8 cellular contexts compared by ENCODE assay signal in genomic region chr17:74780443-74781238, GRCh38. TPM values are rescaled to one million over a fixed set of nuclear protein-coding genes. Genes with fewer than 3 reads are reported as not detected.
DNase-seq lines count a peak whose midpoint lies in the region; ATAC-seq and TF ChIP-seq lines count a peak whose summit lies in the region.

No MANE protein-coding gene starts in this region.

- H3K9me3 Mint-ChIP-seq in chondrocyte (ENCODE audit: low read depth) (no peaks in the 10 kb centered on the region), neural progenitor cell (no peaks in the 10 kb centered on the region)

- peaks cover 0 to 34% (median 6%) of the 10 kb centered on the region in 9 donors for H3K36me3 ChIP-seq in heart left ventricle
- no peaks in the 10 kb centered on the region for H3K36me3 ChIP-seq in neural progenitor cell

- H3K4me3 ChIP-seq in heart left ventricle (no peak overlapping the region), neural progenitor cell (no peak overlapping the region)

- ATAC-seq in heart left ventricle (no peak), left cardiac atrium (no peak), HG03135 (IDR thresholded peaks at IDR 0.05; ENCODE audit: unreplicated experiment) (no peak), HG03108 (IDR thresholded peaks at IDR 0.05; ENCODE audit: unreplicated experiment) (no peak)

- H3K9me3 ChIP-seq in heart left ventricle (no peaks in the 10 kb centered on the region), neural progenitor cell (ENCODE audit: low read depth) (no peaks in the 10 kb centered on the region)

- no peak overlapping the region for H3K4me3 Mint-ChIP-seq in chondrocyte (ENCODE audit: unreplicated experiment)
- H3K4me3 Mint-ChIP-seq in neural progenitor cell: no peak overlapping the region

- H4K20me1 ChIP-seq in neural progenitor cell (ENCODE audit: low read depth): peaks cover 9% of the 10 kb centered on the region

- H3K9ac ChIP-seq in neural progenitor cell: no peak overlapping the region

- intact Hi-C loops in heart left ventricle (cut with DNase I): loop anchor here in 2 of 10 donors (5.0 to 10.0 kb wide), 3 partner anchors 33 to 56 kb away; partner anchors contain the start of gene NHERF1 (in 1 of the 2)
- intact Hi-C loops in left cardiac atrium (cut with DNase I): no loop called here

- H3K36me3 Mint-ChIP-seq in chondrocyte (ENCODE audit: low read depth) (peaks cover 11% of the 10 kb centered on the region), neural progenitor cell (peaks cover 5% of the 10 kb centered on the region)

- peaks cover 12% of the 10 kb centered on the region for H3F3A ChIP-seq in neural progenitor cell (ENCODE audit: low read depth)

- H3K4me1 ChIP-seq in heart left ventricle: peaks cover 0 to 48% (median 9%) of the 10 kb centered on the region in 12 donors
- H3K4me1 ChIP-seq in neural progenitor cell: peaks cover 6% of the 10 kb centered on the region

- H3K27ac ChIP-seq in heart left ventricle (peak overlapping the region in 2 of 12 donors; percentile 13 to 92), neural progenitor cell (no peak overlapping the region)

- no peak for TF ChIP-seq POLR2A in heart left ventricle (IDR thresholded peaks at IDR 0.05)

- H2AFZ ChIP-seq in neural progenitor cell (replicated peaks): no peak overlapping the region

- no peak for DNase-seq in heart left ventricle
- no peak for DNase-seq in left cardiac atrium
- DNase-seq in NOMO-1 (lab: John Stamatoyannopoulos, UW; ENCODE audit: unreplicated experiment in 2 of 2): peak; percentile 43 to 55
- DNase-seq in chondrocyte (ENCODE audit: low spot score): no peak
- DNase-seq in neural progenitor cell (ENCODE audit: low spot score): peak; percentile 74
- no peak for DNase-seq in stimulated activated naive CD4-positive, alpha-beta T cell treated with Interleukin-2 at 50 U/mL for 16 hours (lab: John Stamatoyannopoulos, UW)

- H3K27ac Mint-ChIP-seq in chondrocyte (ENCODE audit: unreplicated experiment) (no peak overlapping the region), neural progenitor cell (no peak overlapping the region)

- H3K27me3 Mint-ChIP-seq in chondrocyte (ENCODE audit: low read depth) (no peaks in the 10 kb centered on the region), neural progenitor cell (ENCODE audit: insufficient read depth, low read depth) (peaks cover 9% of the 10 kb centered on the region)

- 57 to 69% (median 66%) methylated on average over 7 of the region's 7 CpGs for WGBS in heart left ventricle, 4 donors

- H3K4me2 ChIP-seq in neural progenitor cell: no peak overlapping the region

- H3K79me2 ChIP-seq in neural progenitor cell (ENCODE audit: low read depth): peaks cover 22% of the 10 kb centered on the region

- peaks cover 29% of the 10 kb centered on the region for H3K4me1 Mint-ChIP-seq in chondrocyte (ENCODE audit: low read depth)
- H3K4me1 Mint-ChIP-seq in neural progenitor cell: peaks cover 13% of the 10 kb centered on the region

- TF ChIP-seq CTCF in heart left ventricle (IDR thresholded peaks at IDR 0.05) (peak in 7 of 12 donors; percentile 9 to 28 (median 18)), chondrocyte (IDR thresholded peaks at IDR 0.05) (peak; percentile 78), neural progenitor cell (IDR thresholded peaks at IDR 0.05) (peak; percentile 70)

- no peaks in the 10 kb centered on the region for H3K27me3 ChIP-seq in heart left ventricle
- no peaks in the 10 kb centered on the region for H3K27me3 ChIP-seq in neural progenitor cell

RNA-seq across cellular contexts. Expression of gene NAT9, which starts 4.5 kb away (rescaled TPM):
- total RNA-seq in heart left ventricle (10 to 100 TPM in 7 of 9 donors, 1 to 10 TPM in 2; 7.9 to 22.9 (median 17.1) TPM), left cardiac atrium (10 to 100 TPM; 23.7 to 34.7 TPM), chondrocyte (46.8 to 48.9 TPM (median 47.4 TPM) in 3 replicates), neural progenitor cell (ENCODE audit: low replicate concordance) (68.9 and 75.3 TPM in 2 replicates)
- polyA plus RNA-seq in heart left ventricle: 10 to 100 TPM; 18.2 to 36.6 TPM

RNA-seq across cellular contexts. Expression of gene NHERF1, which starts 32.2 kb away (rescaled TPM):
- 10 to 100 TPM; 11.6 to 42.2 (median 19.2) TPM for total RNA-seq in heart left ventricle
- polyA plus RNA-seq in heart left ventricle: 10 to 100 TPM in 1 of 2 donors, 1 to 10 TPM in 1; 7.5 to 37.7 TPM
- total RNA-seq in left cardiac atrium: 10 to 100 TPM; 15.1 to 18.5 TPM
- total RNA-seq in chondrocyte: 98.7 to 108 TPM (median 98.7 TPM) in 3 replicates
- total RNA-seq in neural progenitor cell (ENCODE audit: low replicate concordance): 27.1 and 63.8 TPM in 2 replicates

RNA-seq across cellular contexts. Expression of gene RAB37, which starts 43.6 kb away (rescaled TPM):
- 1 to 10 TPM in 8 of 9 donors, under 1 TPM in 1; 0.76 to 3.6 (median 1.7) TPM for total RNA-seq in heart left ventricle
- 1 to 10 TPM in 1 of 2 donors, under 1 TPM in 1; 0.83 to 2.0 TPM for polyA plus RNA-seq in heart left ventricle
- total RNA-seq in left cardiac atrium: 1 to 10 TPM in 1 of 2 donors, under 1 TPM in 1; 0.58 to 3.2 TPM
- 0.15 TPM in 1 of 3 replicates, not detected in the others for total RNA-seq in chondrocyte
- 1.5 and 4.3 TPM in 2 replicates for total RNA-seq in neural progenitor cell (ENCODE audit: low replicate concordance)

Comparison
In these comparisons a context has a peak if more than half of its experiments do, and no peak if none do; other contexts are left out.
1. DNase-seq: peak in NOMO-1 (2 of 2) and neural progenitor cell (single experiment); none in heart left ventricle (0 of 5), left cardiac atrium (single experiment), chondrocyte (single experiment) and stimulated activated naive CD4-positive, alpha-beta T cell treated with Interleukin-2 at 50 U/mL for 16 hours (single experiment).
2. CTCF ChIP-seq: peak in every context shown above with its lines; median percentile 78 in chondrocyte; 70 in neural progenitor cell; 18 in heart left ventricle.